Comparison of ENCODE assay signal across 9 cellular contexts in genomic region chr21:43727571-43728466, GRCh38. TPM values are rescaled to one million over a fixed set of nuclear protein-coding genes. Genes with fewer than 3 reads are reported as not detected.
DNase-seq lines count a peak whose midpoint lies in the region; ATAC-seq, FAIRE-seq and TF ChIP-seq lines count a peak whose summit lies in the region.
"Had no signal": no experiment of that assay in that cellular context is flagged by ENCODE, and none has a peak within 500 bp of the region (broad histone marks: within the 10 kb centered on the region; RNA-seq: fewer than 3 reads in every experiment).

No MANE protein-coding gene starts in this region.

- TF ChIP-seq EP300 in HepG2 (IDR thresholded peaks at IDR 0.05; ENCODE audit: low read depth in 2 of 2, low read length in 2 of 2) (no peak), HepG2 (CRISPR knock-in tag; IDR thresholded peaks at IDR 0.05; ENCODE audit: borderline replicate concordance) (0 out of 2 replicates have a peak, but pooled peaks have one; percentile 19)

- 9% methylated on average over 8 of the region's 17 CpGs for WGBS in HepG2 (ENCODE audit: low lambda C conversion rate)

- H3K27me3 Mint-ChIP-seq in T-helper 2 cell treated with Interferon-gamma antibody and Interleukin-4, amounts not matched to agents 5 μg/mL and 100 μg/mL, for 36 hours (ENCODE audit: low read depth), result no peaks in the 10 kb centered on the region
- H3K27me3 Mint-ChIP-seq in brain, result peaks cover 3% of the 10 kb centered on the region

- CTCF ChIA-PET in HepG2 (lab: Yijun Ruan, JAX; ENCODE audit: low intra/inter-chr PET ratio, low total read pairs), result no interaction called here

- peaks cover 5% of the 10 kb centered on the region for H3K36me3 Mint-ChIP-seq in T-helper 2 cell treated with Interferon-gamma antibody and Interleukin-4, amounts not matched to agents 5 μg/mL and 100 μg/mL, for 36 hours (ENCODE audit: low read depth)
- peaks cover 6% of the 10 kb centered on the region for H3K36me3 Mint-ChIP-seq in brain

- H3K4me3 ChIP-seq in HepG2 (replicated peaks in 1 of 3; ENCODE audit: insufficient read depth in 1 of 3, low read depth in 2 of 3, low read length in 3 of 3) (peak overlapping the region; percentile 75 to 96 (median 82)), thoracic aorta (peak overlapping the region; percentile 68)

- 0 out of 2 replicates have a peak, but pooled peaks have one; percentile 31 for TF ChIP-seq RAD21 in HepG2 (CRISPR knock-in tag; IDR thresholded peaks at IDR 0.05)

- BruUV-seq in HepG2 (replicated peaks; lab: Mats Ljungman, UMichigan), result TSS peak; percentile 64

- H4K20me1 ChIP-seq in HepG2 (ENCODE audit: insufficient read depth, low read length), result no peaks in the 10 kb centered on the region

- peaks cover 70% of the 10 kb centered on the region for H3K79me2 ChIP-seq in HepG2 (ENCODE audit: insufficient read depth, low read length)

- peak overlapping the region; percentile 81 for H3K4me3 Mint-ChIP-seq in T-helper 2 cell treated with Interferon-gamma antibody and Interleukin-4, amounts not matched to agents 5 μg/mL and 100 μg/mL, for 36 hours
- peak overlapping the region; percentile 81 to 91 (median 88) for H3K4me3 Mint-ChIP-seq in brain

- FAIRE-seq in HepG2 (lab: Jason Lieb, UNC), result no peak
- FAIRE-seq: colon had no signal

- in situ Hi-C loops in HepG2 (cut with HindIII; ENCODE audit: extremely low pct_ligation_motif_present, low pct_unique_long_range_greater_than_20kb), result no loop called here

- H3K9me3 ChIP-seq in HepG2 (ENCODE audit: low read length) (no peaks in the 10 kb centered on the region), thoracic aorta (no peaks in the 10 kb centered on the region)

- H2AFZ ChIP-seq in HepG2 (ENCODE audit: low read length), result no peak overlapping the region

- H3K27ac Mint-ChIP-seq in T-helper 2 cell treated with Interferon-gamma antibody and Interleukin-4, amounts not matched to agents 5 μg/mL and 100 μg/mL, for 36 hours, result peak overlapping the region; percentile 72
- H3K27ac Mint-ChIP-seq in brain, result peak overlapping the region; percentile 95 to 99 (median 98)

- H3K36me3 ChIP-seq in HepG2 (replicated peaks in 1 of 2; ENCODE audit: control insufficient read depth in 1 of 2, insufficient read depth in 2 of 2, low read length in 2 of 2) (peaks cover 5 to 15% of the 10 kb centered on the region in 2 experiments; a peak in 4 of 5 replicates), thoracic aorta (no peaks in the 10 kb centered on the region)

- intact Hi-C loops in HepG2 (cut with micrococcal nuclease; ENCODE audit: unreplicated experiment), result no loop called here

- no peaks in the 10 kb centered on the region for H3K9me3 Mint-ChIP-seq in T-helper 2 cell treated with Interferon-gamma antibody and Interleukin-4, amounts not matched to agents 5 μg/mL and 100 μg/mL, for 36 hours
- peaks cover 0 to 2% (median 0%) of the 10 kb centered on the region in 5 experiments for H3K9me3 Mint-ChIP-seq in brain

- peak; percentile 45 for ATAC-seq in HepG2
- ATAC-seq in thoracic aorta (ENCODE audit: insufficient number of reproducible peaks, low FRiP score, low read depth), result no peak

- TF ChIP-seq POLR2A in HepG2 (IDR thresholded peaks at IDR 0.05; ENCODE audit: insufficient read depth in 1 of 2, low read depth in 2 of 2, low read length in 2 of 2), result no peak

- peak overlapping the region; percentile 86 for H3K9ac ChIP-seq in HepG2 (ENCODE audit: insufficient read depth, low read depth, low read length)

- POLR2A ChIA-PET in HepG2 (lab: Yijun Ruan, JAX), result interaction anchor here (1.0 to 5.5 kb wide), 16 partner anchors 8 to 118 kb away, joined by 3 to 43 read pairs (median 10); partner anchors contain the start of genes PDXK and RRP1

- H3K27me3 ChIP-seq in HepG2 (ENCODE audit: control insufficient read depth in 1 of 2, insufficient read depth in 2 of 2, low read length in 2 of 2) (no peaks in the 10 kb centered on the region; a peak in 1 of 5 replicates), thoracic aorta (replicated peaks; ENCODE audit: insufficient read depth) (no peaks in the 10 kb centered on the region)

- H3K4me1 ChIP-seq in HepG2 (ENCODE audit: insufficient read depth, low read length) (peaks cover 61% of the 10 kb centered on the region), thoracic aorta (ENCODE audit: control insufficient read depth in 1 of 2, low read depth in 2 of 2) (peaks cover 30 to 70% of the 10 kb centered on the region in 2 donors)

- no peak for DNase-seq in T-helper 2 cell treated with Interferon-gamma antibody and Interleukin-4, amounts not matched to agents 5 μg/mL and 100 μg/mL, for 36 hours (ENCODE audit: low spot score)
- DNase-seq in T-helper 2 cell (no peak), NCI-H2196 treated with DMSO at 0.1 percent for 48 hours (lab: John Stamatoyannopoulos, UW; ENCODE audit: unreplicated experiment) (peak; percentile 15), HepG2 (ENCODE audit: low spot score) (peak; percentile 39), thoracic aorta (ENCODE audit: low spot score) (no peak), NCI-H1105 (lab: John Stamatoyannopoulos, UW) (no peak), mesenteric fat pad (ENCODE audit: low spot score) (no peak)

- H3K27ac ChIP-seq in HepG2 (ENCODE audit: extremely low read length, insufficient read depth, low read length) (peak overlapping the region; percentile 93), thoracic aorta (peak overlapping the region; percentile 92 to 97)

- H3K4me1 Mint-ChIP-seq in T-helper 2 cell treated with Interferon-gamma antibody and Interleukin-4, amounts not matched to agents 5 μg/mL and 100 μg/mL, for 36 hours (ENCODE audit: low read depth), result peaks cover 45% of the 10 kb centered on the region
- peaks cover 81% of the 10 kb centered on the region for H3K4me1 Mint-ChIP-seq in brain

- peak overlapping the region; percentile 96 for H3K4me2 ChIP-seq in HepG2 (ENCODE audit: low read depth, low read length)

- TF ChIP-seq CTCF in brain (conservative IDR thresholded peaks at IDR 0.05) (no peak), HepG2 (CRISPR knock-in tag; IDR thresholded peaks at IDR 0.05) (peak; percentile 73), thoracic aorta (IDR thresholded peaks at IDR 0.05) (no peak)

TF ChIP-seq in HepG2, 621 proteins besides CTCF, POLR2A, EP300 and RAD21 (continues in another document):
- no peak for TF ChIP-seq CEBPG (CRISPR knock-in tag; IDR thresholded peaks at IDR 0.05)
- no peak for TF ChIP-seq ZNF577 (CRISPR knock-in tag; IDR thresholded peaks at IDR 0.05; ENCODE audit: borderline replicate concordance, low read depth)
- TF ChIP-seq ZMYM3 (CRISPR knock-in tag; IDR thresholded peaks at IDR 0.05), result no peak

RNA-seq across cellular contexts. Expression of gene PDXK, which starts 8.9 kb away (rescaled TPM):
- polyA plus RNA-seq in brain (ENCODE audit: insufficient read depth, low read depth, low replicate concordance), result 83.2 TPM
- total RNA-seq in HepG2 (2016; rRNA removed; fragmentation: Illumina TruSeq; extraction: Trizol), result 114 and 151 TPM in 2 replicates
- 28.6 and 35.2 TPM in 2 replicates for total RNA-seq in HepG2 (2016; cell fraction: cytosol; rRNA removed; fragmentation: Illumina TruSeq; extraction: Trizol; ENCODE audit: low read depth)
- total RNA-seq in HepG2 (2016; cell fraction: insoluble cytoplasmic fraction; rRNA removed; fragmentation: Illumina TruSeq; extraction: Trizol), result 115 and 149 TPM in 2 replicates
- total RNA-seq in HepG2 (2016; cell fraction: membrane; rRNA removed; fragmentation: Illumina TruSeq; extraction: Trizol), result 62.0 and 68.5 TPM in 2 replicates
- total RNA-seq in HepG2 (2016; cell fraction: nucleus; rRNA removed; fragmentation: Illumina TruSeq; extraction: Trizol), result 61.1 and 71.3 TPM in 2 replicates
- polyA plus RNA-seq in HepG2 (2011; rRNA removed), result 165 and 184 TPM in 2 replicates
- 146 and 162 TPM in 2 replicates for polyA plus RNA-seq in HepG2 (2011; cell fraction: cytosol; rRNA removed)
- 215 and 264 TPM in 2 replicates for polyA plus RNA-seq in HepG2 (2011; cell fraction: nucleus; rRNA removed)
- 82.4 and 87.9 TPM in 2 replicates for polyA plus RNA-seq in HepG2 (2012)
- 45.4 and 55.7 TPM in 2 replicates for polyA plus RNA-seq in HepG2 (2016; cell fraction: cytosol; fragmentation: Illumina TruSeq; extraction: Trizol; ENCODE audit: low read depth)
- polyA plus RNA-seq in HepG2 (2016; cell fraction: insoluble cytoplasmic fraction; fragmentation: Illumina TruSeq; extraction: Trizol; ENCODE audit: low read depth), result 135 and 141 TPM in 2 replicates
- 56.2 and 56.5 TPM in 2 replicates for polyA plus RNA-seq in HepG2 (2016; cell fraction: membrane; fragmentation: Illumina TruSeq; extraction: Trizol; ENCODE audit: low read depth)
- polyA plus RNA-seq in HepG2 (2016; cell fraction: nucleus; fragmentation: Illumina TruSeq; extraction: Trizol; ENCODE audit: insufficient read depth, low read depth), result 113 and 114 TPM in 2 replicates
- 159 and 241 TPM in 2 replicates for polyA minus RNA-seq in HepG2 (2011; rRNA and poly(A)+ RNA removed; ENCODE audit: low replicate concordance)
- 48.1 and 61.1 TPM in 2 replicates for polyA minus RNA-seq in HepG2 (2011; cell fraction: cytosol; rRNA and poly(A)+ RNA removed)
- polyA minus RNA-seq in HepG2 (2011; cell fraction: nucleus; rRNA and poly(A)+ RNA removed), result 60.5 and 61.0 TPM in 2 replicates
- 10 to 100 TPM; 52.4 to 64.7 TPM for total RNA-seq in thoracic aorta
- total RNA-seq in mesenteric fat pad, result 261 TPM

RNA-seq across cellular contexts. Expression of gene CSTB, which starts 48.3 kb away (rescaled TPM):
- 63.4 TPM for polyA plus RNA-seq in brain (ENCODE audit: insufficient read depth, low read depth, low replicate concordance)
- total RNA-seq in HepG2 (2016; rRNA removed; fragmentation: Illumina TruSeq; extraction: Trizol), result 11.7 and 15.8 TPM in 2 replicates
- 8.0 and 9.1 TPM in 2 replicates for total RNA-seq in HepG2 (2016; cell fraction: cytosol; rRNA removed; fragmentation: Illumina TruSeq; extraction: Trizol; ENCODE audit: low read depth)
- 11.9 and 14.9 TPM in 2 replicates for total RNA-seq in HepG2 (2016; cell fraction: insoluble cytoplasmic fraction; rRNA removed; fragmentation: Illumina TruSeq; extraction: Trizol)
- 9.8 and 11.8 TPM in 2 replicates for total RNA-seq in HepG2 (2016; cell fraction: membrane; rRNA removed; fragmentation: Illumina TruSeq; extraction: Trizol)
- 6.6 and 7.1 TPM in 2 replicates for total RNA-seq in HepG2 (2016; cell fraction: nucleus; rRNA removed; fragmentation: Illumina TruSeq; extraction: Trizol)
- polyA plus RNA-seq in HepG2 (2011; rRNA removed), result 94.1 and 110 TPM in 2 replicates
- polyA plus RNA-seq in HepG2 (2011; cell fraction: cytosol; rRNA removed), result 129 and 137 TPM in 2 replicates
- polyA plus RNA-seq in HepG2 (2011; cell fraction: nucleus; rRNA removed), result 53.4 and 59.2 TPM in 2 replicates
- 58.7 and 69.9 TPM in 2 replicates for polyA plus RNA-seq in HepG2 (2012)
- 34.3 and 43.0 TPM in 2 replicates for polyA plus RNA-seq in HepG2 (2016; cell fraction: cytosol; fragmentation: Illumina TruSeq; extraction: Trizol; ENCODE audit: low read depth)
- 53.0 and 57.2 TPM in 2 replicates for polyA plus RNA-seq in HepG2 (2016; cell fraction: insoluble cytoplasmic fraction; fragmentation: Illumina TruSeq; extraction: Trizol; ENCODE audit: low read depth)
- polyA plus RNA-seq in HepG2 (2016; cell fraction: membrane; fragmentation: Illumina TruSeq; extraction: Trizol; ENCODE audit: low read depth), result 32.8 and 40.2 TPM in 2 replicates
- 34.9 and 36.2 TPM in 2 replicates for polyA plus RNA-seq in HepG2 (2016; cell fraction: nucleus; fragmentation: Illumina TruSeq; extraction: Trizol; ENCODE audit: insufficient read depth, low read depth)
- polyA minus RNA-seq in HepG2 (2011; rRNA and poly(A)+ RNA removed; ENCODE audit: low replicate concordance), result 37.2 and 51.7 TPM in 2 replicates
- polyA minus RNA-seq in HepG2 (2011; cell fraction: cytosol; rRNA and poly(A)+ RNA removed), result 24.0 and 25.6 TPM in 2 replicates
- 9.0 and 15.4 TPM in 2 replicates for polyA minus RNA-seq in HepG2 (2011; cell fraction: nucleus; rRNA and poly(A)+ RNA removed)
- total RNA-seq in thoracic aorta, result 1 to 10 TPM; 2.3 to 8.4 TPM
- 84.9 TPM for total RNA-seq in mesenteric fat pad

Comparison
In these comparisons a context has a peak if more than half of its experiments do, and no peak if none do; other contexts are left out.
1. DNase-seq: peak in NCI-H2196 treated with DMSO at 0.1 percent for 48 hours (single experiment) and HepG2 (single experiment); none in T-helper 2 cell treated with Interferon-gamma antibody and Interleukin-4, amounts not matched to agents 5 μg/mL and 100 μg/mL, for 36 hours (single experiment), T-helper 2 cell (0 of 5), thoracic aorta (single experiment), NCI-H1105 (single experiment) and mesenteric fat pad (single experiment).